ENCODE assay signal across 19 cellular contexts in the genomic region with DNA sequence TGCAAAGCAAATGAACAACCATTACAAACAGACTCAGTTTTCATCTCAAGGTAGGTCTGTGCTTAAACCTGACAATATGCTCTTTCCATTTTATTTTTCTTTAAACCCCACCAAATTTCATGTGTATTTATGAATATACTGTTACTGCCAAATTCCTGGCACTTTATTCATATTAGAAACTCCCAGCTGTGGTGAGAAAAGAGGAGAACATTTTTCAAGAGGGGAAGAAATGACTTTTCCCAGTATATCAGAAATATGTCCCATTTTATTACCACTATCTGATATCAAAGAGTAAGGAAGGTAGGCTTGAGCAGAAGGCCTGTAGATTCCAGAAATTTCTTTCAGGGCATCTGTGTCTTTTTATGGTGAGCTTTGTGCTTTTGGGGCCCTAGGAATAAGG.
"Had no signal": no experiment of that assay in that cellular context is flagged by ENCODE, and none has a peak within 500 bp of the region (broad histone marks: within the 10 kb centered on the region; RNA-seq: fewer than 3 reads in every experiment).

No MANE protein-coding gene starts in this region.

- H3K27me3 ChIP-seq: cardiac muscle cell, tibial nerve, vagina had no signal

- H3K9me3 ChIP-seq: left ventricle myocardium inferior, tibial nerve, vagina had no signal

- ATAC-seq: activated T-helper 17 cell treated with anti-CD3 and anti-CD28 coated beads, Interleukin-2, amount 50 U/mL, for 72 hours; natural killer cell treated with Interleukin-12 subunit alpha and Interleukin-12 subunit beta and Interleukin-15 and Interleukin-18, amount 100 ng/mL, for 72 hours had no signal

- FAIRE-seq: colon had no signal

- H3K4me1 ChIP-seq: left ventricle myocardium inferior, tibial nerve, vagina had no signal

- H3K36me3 ChIP-seq: cardiac muscle cell, left ventricle myocardium inferior, tibial nerve, vagina had no signal

- H3K36me3 Mint-ChIP-seq: activated naive CD4-positive, alpha-beta T cell treated with anti-CD3 and anti-CD28 coated beads, Interleukin-2, amount 10 ng/mL, durations not matched to agents 7 days and 5 days; memory B cell; natural killer cell treated with Interleukin-12 subunit alpha and Interleukin-12 subunit beta and Interleukin-15 and Interleukin-18, amount 100 ng/mL, for 72 hours had no signal

- H3K27ac Mint-ChIP-seq: activated naive CD4-positive, alpha-beta T cell treated with anti-CD3 and anti-CD28 coated beads, Interleukin-2, amount 10 ng/mL, durations not matched to agents 7 days and 5 days; activated T-helper 17 cell treated with anti-CD3 and anti-CD28 coated beads, Interleukin-2, amount 50 U/mL, for 72 hours; memory B cell; natural killer cell treated with Interleukin-12 subunit alpha and Interleukin-12 subunit beta and Interleukin-15 and Interleukin-18, amount 100 ng/mL, for 72 hours had no signal

- H3K27me3 Mint-ChIP-seq: activated naive CD4-positive, alpha-beta T cell treated with anti-CD3 and anti-CD28 coated beads, Interleukin-2, amount 10 ng/mL, durations not matched to agents 7 days and 5 days; activated T-helper 17 cell treated with anti-CD3 and anti-CD28 coated beads, Interleukin-2, amount 50 U/mL, for 72 hours; memory B cell had no signal

- DNase-seq: activated CD4-positive, alpha-beta T cell treated with anti-CD3 and anti-CD28 coated beads for 1 hour; activated CD4-positive, alpha-beta T cell treated with anti-CD3 and anti-CD28 coated beads, Interleukin-2, amount 50 U/mL, for 4 hours; activated naive CD4-positive, alpha-beta T cell treated with anti-CD3 and anti-CD28 coated beads, Interleukin-2, amount 10 ng/mL, durations not matched to agents 7 days and 5 days; erythroblast; hypothalamus; left ventricle myocardium inferior; stimulated activated CD4-positive, alpha-beta T cell treated with anti-CD3 and anti-CD28 coated beads, Interleukin-4, amount 100 ng/mL, for 4 hours; stimulated activated CD8-positive, alpha-beta memory T cell treated with anti-CD3 and anti-CD28 coated beads, Interleukin-4, amount 100 ng/mL, for 48 hours; stimulated activated naive CD4-positive, alpha-beta T cell treated with Interleukin-2 at 50 U/mL for 16 hours; substantia nigra had no signal

- H3K4me1 Mint-ChIP-seq: activated naive CD4-positive, alpha-beta T cell treated with anti-CD3 and anti-CD28 coated beads, Interleukin-2, amount 10 ng/mL, durations not matched to agents 7 days and 5 days; memory B cell had no signal

- H3K4me3 ChIP-seq: cardiac muscle cell, left ventricle myocardium inferior, skin epidermis, tibial nerve, vagina had no signal

- H3K9me3 Mint-ChIP-seq: memory B cell; natural killer cell treated with Interleukin-12 subunit alpha and Interleukin-12 subunit beta and Interleukin-15 and Interleukin-18, amount 100 ng/mL, for 72 hours had no signal

- H3K4me3 Mint-ChIP-seq: activated naive CD4-positive, alpha-beta T cell treated with anti-CD3 and anti-CD28 coated beads, Interleukin-2, amount 10 ng/mL, durations not matched to agents 7 days and 5 days; activated T-helper 17 cell treated with anti-CD3 and anti-CD28 coated beads, Interleukin-2, amount 50 U/mL, for 72 hours; memory B cell; natural killer cell treated with Interleukin-12 subunit alpha and Interleukin-12 subunit beta and Interleukin-15 and Interleukin-18, amount 100 ng/mL, for 72 hours had no signal

- H3K27ac ChIP-seq: cardiac muscle cell, left ventricle myocardium inferior, tibial nerve, vagina, VCaP had no signal
